In genomic region chrX:101764538-101764937, GRCh38 we compare ENCODE assay signal across 1 cellular context.
TF ChIP-seq lines count a peak whose summit lies in the region.

No MANE protein-coding gene starts in this region.

TF ChIP-seq in HEK293T, 16 proteins besides CTCF, POLR2A, EP300 and RAD21 (continued from another document):
- no peak for TF ChIP-seq LEF1 (IDR thresholded peaks at IDR 0.05; ENCODE audit: borderline replicate concordance)
- no peak for TF ChIP-seq L3MBTL2 (conservative IDR thresholded peaks at IDR 0.05)
